In genomic region chr10:86335831-86336230, GRCh38 we compare ENCODE assay signal across 16 cellular contexts. TPM values are rescaled to one million over a fixed set of nuclear protein-coding genes. Genes with fewer than 3 reads are reported as not detected.
"Had no signal": no experiment of that assay in that cellular context is flagged by ENCODE, and none has a peak within 500 bp of the region (broad histone marks: within the 10 kb centered on the region; RNA-seq: fewer than 3 reads in every experiment).

No MANE protein-coding gene starts in this region.

- H3K27ac ChIP-seq: esophagus squamous epithelium, foreskin keratinocyte, hepatocyte, suprapubic skin, thyroid gland, uterus had no signal

- H3K9me3 ChIP-seq: esophagus squamous epithelium, suprapubic skin, thyroid gland, uterus had no signal

- H3K36me3 ChIP-seq: esophagus squamous epithelium, suprapubic skin, thyroid gland, uterus had no signal

- H3K4me3 ChIP-seq: esophagus squamous epithelium, hepatocyte, suprapubic skin, thyroid gland, uterus had no signal

- H3K4me1 ChIP-seq: foreskin keratinocyte, uterus had no signal

- H3K27me3 ChIP-seq: suprapubic skin, thyroid gland, uterus had no signal

- ATAC-seq: foreskin keratinocyte; left colon; naive thymus-derived CD4-positive, alpha-beta T cell had no signal

- DNase-seq: dermis blood vessel endothelial cell; esophagus squamous epithelium; foreskin keratinocyte; left colon; mammary epithelial cell; naive thymus-derived CD4-positive, alpha-beta T cell; nephron progenitor cell; small intestine; stimulated activated CD4-positive, alpha-beta T cell treated with anti-CD3 and anti-CD28 coated beads, Interleukin-2, amount 100 ng/mL, for 48 hours; stimulated activated naive CD4-positive, alpha-beta T cell treated with Interleukin-2 at 50 U/mL for 16 hours; thyroid gland; uterus had no signal

RNA-seq across cellular contexts. Expression of gene GRID1, which starts 30.8 kb away (rescaled TPM):
- total RNA-seq: dermis blood vessel endothelial cell; foreskin keratinocyte; mononuclear cell; naive thymus-derived CD4-positive, alpha-beta T cell; pulmonary artery endothelial cell had no signal
- polyA plus RNA-seq: foreskin keratinocyte; naive thymus-derived CD4-positive, alpha-beta T cell had no signal
